In the genomic region with DNA sequence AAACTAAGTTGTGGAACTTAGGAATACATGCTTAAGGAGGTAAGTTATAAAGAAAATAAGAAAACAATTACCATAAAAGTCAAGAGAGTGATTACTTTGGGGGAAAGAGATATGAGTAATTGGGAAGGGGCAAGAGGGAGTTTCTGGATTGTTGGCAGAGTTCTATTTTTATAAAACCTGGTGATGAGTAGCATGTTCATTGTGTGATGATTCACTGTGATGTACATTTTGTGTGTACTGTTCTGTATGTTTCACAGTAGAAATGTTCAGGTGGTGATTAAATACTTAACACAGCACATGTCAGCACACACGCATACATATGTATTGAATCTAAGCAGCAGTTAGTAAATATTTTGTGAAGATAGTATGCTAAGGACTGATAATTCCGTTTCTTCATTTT, we compare ENCODE assay signal across 1 cellular context.
TF ChIP-seq lines count a peak whose summit lies in the region.

No MANE protein-coding gene starts in this region.

TF ChIP-seq in WTC11, 78 proteins besides CTCF, POLR2A, EP300 and RAD21 (continued from another document):
- TF ChIP-seq, protein P1, sequence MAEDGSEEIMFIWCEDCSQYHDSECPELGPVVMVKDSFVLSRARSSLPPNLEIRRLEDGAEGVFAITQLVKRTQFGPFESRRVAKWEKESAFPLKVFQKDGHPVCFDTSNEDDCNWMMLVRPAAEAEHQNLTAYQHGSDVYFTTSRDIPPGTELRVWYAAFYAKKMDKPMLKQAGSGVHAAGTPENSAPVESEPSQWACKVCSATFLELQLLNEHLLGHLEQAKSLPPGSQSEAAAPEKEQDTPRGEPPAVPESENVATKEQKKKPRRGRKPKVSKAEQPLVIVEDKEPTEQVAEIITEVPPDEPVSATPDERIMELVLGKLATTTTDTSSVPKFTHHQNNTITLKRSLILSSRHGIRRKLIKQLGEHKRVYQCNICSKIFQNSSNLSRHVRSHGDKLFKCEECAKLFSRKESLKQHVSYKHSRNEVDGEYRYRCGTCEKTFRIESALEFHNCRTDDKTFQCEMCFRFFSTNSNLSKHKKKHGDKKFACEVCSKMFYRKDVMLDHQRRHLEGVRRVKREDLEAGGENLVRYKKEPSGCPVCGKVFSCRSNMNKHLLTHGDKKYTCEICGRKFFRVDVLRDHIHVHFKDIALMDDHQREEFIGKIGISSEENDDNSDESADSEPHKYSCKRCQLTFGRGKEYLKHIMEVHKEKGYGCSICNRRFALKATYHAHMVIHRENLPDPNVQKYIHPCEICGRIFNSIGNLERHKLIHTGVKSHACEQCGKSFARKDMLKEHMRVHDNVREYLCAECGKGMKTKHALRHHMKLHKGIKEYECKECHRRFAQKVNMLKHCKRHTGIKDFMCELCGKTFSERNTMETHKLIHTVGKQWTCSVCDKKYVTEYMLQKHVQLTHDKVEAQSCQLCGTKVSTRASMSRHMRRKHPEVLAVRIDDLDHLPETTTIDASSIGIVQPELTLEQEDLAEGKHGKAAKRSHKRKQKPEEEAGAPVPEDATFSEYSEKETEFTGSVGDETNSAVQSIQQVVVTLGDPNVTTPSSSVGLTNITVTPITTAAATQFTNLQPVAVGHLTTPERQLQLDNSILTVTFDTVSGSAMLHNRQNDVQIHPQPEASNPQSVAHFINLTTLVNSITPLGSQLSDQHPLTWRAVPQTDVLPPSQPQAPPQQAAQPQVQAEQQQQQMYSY (CRISPR knock-in tag; IDR thresholded peaks at IDR 0.05) = no peak
- TF ChIP-seq, protein P2, sequence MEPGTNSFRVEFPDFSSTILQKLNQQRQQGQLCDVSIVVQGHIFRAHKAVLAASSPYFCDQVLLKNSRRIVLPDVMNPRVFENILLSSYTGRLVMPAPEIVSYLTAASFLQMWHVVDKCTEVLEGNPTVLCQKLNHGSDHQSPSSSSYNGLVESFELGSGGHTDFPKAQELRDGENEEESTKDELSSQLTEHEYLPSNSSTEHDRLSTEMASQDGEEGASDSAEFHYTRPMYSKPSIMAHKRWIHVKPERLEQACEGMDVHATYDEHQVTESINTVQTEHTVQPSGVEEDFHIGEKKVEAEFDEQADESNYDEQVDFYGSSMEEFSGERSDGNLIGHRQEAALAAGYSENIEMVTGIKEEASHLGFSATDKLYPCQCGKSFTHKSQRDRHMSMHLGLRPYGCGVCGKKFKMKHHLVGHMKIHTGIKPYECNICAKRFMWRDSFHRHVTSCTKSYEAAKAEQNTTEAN (CRISPR knock-in tag; IDR thresholded peaks at IDR 0.05) = no peak
- TF ChIP-seq, protein P3, sequence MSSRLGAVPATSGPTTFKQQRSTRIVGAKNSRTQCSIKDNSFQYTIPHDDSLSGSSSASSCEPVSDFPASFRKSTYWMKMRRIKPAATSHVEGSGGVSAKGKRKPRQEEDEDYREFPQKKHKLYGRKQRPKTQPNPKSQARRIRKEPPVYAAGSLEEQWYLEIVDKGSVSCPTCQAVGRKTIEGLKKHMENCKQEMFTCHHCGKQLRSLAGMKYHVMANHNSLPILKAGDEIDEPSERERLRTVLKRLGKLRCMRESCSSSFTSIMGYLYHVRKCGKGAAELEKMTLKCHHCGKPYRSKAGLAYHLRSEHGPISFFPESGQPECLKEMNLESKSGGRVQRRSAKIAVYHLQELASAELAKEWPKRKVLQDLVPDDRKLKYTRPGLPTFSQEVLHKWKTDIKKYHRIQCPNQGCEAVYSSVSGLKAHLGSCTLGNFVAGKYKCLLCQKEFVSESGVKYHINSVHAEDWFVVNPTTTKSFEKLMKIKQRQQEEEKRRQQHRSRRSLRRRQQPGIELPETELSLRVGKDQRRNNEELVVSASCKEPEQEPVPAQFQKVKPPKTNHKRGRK (CRISPR knock-in tag; IDR thresholded peaks at IDR 0.05; ENCODE audit: borderline replicate concordance) = no peak
- TF ChIP-seq, protein P4, sequence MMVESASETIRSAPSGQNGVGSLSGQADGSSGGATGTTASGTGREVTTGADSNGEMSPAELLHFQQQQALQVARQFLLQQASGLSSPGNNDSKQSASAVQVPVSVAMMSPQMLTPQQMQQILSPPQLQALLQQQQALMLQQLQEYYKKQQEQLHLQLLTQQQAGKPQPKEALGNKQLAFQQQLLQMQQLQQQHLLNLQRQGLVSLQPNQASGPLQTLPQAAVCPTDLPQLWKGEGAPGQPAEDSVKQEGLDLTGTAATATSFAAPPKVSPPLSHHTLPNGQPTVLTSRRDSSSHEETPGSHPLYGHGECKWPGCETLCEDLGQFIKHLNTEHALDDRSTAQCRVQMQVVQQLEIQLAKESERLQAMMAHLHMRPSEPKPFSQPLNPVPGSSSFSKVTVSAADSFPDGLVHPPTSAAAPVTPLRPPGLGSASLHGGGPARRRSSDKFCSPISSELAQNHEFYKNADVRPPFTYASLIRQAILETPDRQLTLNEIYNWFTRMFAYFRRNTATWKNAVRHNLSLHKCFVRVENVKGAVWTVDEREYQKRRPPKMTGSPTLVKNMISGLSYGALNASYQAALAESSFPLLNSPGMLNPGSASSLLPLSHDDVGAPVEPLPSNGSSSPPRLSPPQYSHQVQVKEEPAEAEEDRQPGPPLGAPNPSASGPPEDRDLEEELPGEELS (CRISPR knock-in tag; IDR thresholded peaks at IDR 0.05) = no peak
- TF ChIP-seq, protein P5, sequence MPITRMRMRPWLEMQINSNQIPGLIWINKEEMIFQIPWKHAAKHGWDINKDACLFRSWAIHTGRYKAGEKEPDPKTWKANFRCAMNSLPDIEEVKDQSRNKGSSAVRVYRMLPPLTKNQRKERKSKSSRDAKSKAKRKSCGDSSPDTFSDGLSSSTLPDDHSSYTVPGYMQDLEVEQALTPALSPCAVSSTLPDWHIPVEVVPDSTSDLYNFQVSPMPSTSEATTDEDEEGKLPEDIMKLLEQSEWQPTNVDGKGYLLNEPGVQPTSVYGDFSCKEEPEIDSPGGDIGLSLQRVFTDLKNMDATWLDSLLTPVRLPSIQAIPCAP (CRISPR knock-in tag; IDR thresholded peaks at IDR 0.05) = no peak
- TF ChIP-seq, protein P6, sequence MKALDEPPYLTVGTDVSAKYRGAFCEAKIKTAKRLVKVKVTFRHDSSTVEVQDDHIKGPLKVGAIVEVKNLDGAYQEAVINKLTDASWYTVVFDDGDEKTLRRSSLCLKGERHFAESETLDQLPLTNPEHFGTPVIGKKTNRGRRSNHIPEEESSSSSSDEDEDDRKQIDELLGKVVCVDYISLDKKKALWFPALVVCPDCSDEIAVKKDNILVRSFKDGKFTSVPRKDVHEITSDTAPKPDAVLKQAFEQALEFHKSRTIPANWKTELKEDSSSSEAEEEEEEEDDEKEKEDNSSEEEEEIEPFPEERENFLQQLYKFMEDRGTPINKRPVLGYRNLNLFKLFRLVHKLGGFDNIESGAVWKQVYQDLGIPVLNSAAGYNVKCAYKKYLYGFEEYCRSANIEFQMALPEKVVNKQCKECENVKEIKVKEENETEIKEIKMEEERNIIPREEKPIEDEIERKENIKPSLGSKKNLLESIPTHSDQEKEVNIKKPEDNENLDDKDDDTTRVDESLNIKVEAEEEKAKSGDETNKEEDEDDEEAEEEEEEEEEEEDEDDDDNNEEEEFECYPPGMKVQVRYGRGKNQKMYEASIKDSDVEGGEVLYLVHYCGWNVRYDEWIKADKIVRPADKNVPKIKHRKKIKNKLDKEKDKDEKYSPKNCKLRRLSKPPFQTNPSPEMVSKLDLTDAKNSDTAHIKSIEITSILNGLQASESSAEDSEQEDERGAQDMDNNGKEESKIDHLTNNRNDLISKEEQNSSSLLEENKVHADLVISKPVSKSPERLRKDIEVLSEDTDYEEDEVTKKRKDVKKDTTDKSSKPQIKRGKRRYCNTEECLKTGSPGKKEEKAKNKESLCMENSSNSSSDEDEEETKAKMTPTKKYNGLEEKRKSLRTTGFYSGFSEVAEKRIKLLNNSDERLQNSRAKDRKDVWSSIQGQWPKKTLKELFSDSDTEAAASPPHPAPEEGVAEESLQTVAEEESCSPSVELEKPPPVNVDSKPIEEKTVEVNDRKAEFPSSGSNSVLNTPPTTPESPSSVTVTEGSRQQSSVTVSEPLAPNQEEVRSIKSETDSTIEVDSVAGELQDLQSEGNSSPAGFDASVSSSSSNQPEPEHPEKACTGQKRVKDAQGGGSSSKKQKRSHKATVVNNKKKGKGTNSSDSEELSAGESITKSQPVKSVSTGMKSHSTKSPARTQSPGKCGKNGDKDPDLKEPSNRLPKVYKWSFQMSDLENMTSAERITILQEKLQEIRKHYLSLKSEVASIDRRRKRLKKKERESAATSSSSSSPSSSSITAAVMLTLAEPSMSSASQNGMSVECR (CRISPR knock-in tag; IDR thresholded peaks at IDR 0.05; ENCODE audit: borderline replicate concordance) = no peak
